In genomic region chr2:238285653-238286082, GRCh38 we compare ENCODE assay signal across 10 cellular contexts. TPM values are rescaled to one million over a fixed set of nuclear protein-coding genes. Genes with fewer than 3 reads are reported as not detected.
DNase-seq lines count a peak whose midpoint lies in the region; ATAC-seq and TF ChIP-seq lines count a peak whose summit lies in the region.
"Had no signal": no experiment of that assay in that cellular context is flagged by ENCODE, and none has a peak within 500 bp of the region (broad histone marks: within the 10 kb centered on the region; RNA-seq: fewer than 3 reads in every experiment).

No MANE protein-coding gene starts in this region.

- H3K4me1 Mint-ChIP-seq in endodermal cell, result peaks cover 48% of the 10 kb centered on the region

- peak overlapping the region; percentile 72 for H3K4me3 Mint-ChIP-seq in endodermal cell

- H3K27me3 ChIP-seq in BJ (ENCODE audit: control insufficient read depth, insufficient read depth, low read length), result no peaks in the 10 kb centered on the region
- no peaks in the 10 kb centered on the region for H3K27me3 ChIP-seq in endodermal cell (ENCODE audit: control insufficient read depth, insufficient read depth, low read length, poor library complexity, severe bottlenecking)

- H3K4me3 ChIP-seq in BJ (ENCODE audit: low read depth, low read length) (no peak overlapping the region), endodermal cell (ENCODE audit: low read length) (peak overlapping the region; percentile 79)
- H3K4me3 ChIP-seq: GM12878 had no signal

- H3K36me3 Mint-ChIP-seq in endodermal cell (ENCODE audit: low read depth), result peaks cover 6% of the 10 kb centered on the region
- H3K36me3 Mint-ChIP-seq: activated naive CD4-positive, alpha-beta T cell treated with anti-CD3 and anti-CD28 coated beads, Interleukin-2, amount 50 U/mL, for 24 hours had no signal

- H3K36me3 ChIP-seq in BJ (ENCODE audit: control insufficient read depth, insufficient read depth, low read length) (no peaks in the 10 kb centered on the region), endodermal cell (ENCODE audit: control insufficient read depth, insufficient read depth, low read length) (no peaks in the 10 kb centered on the region)

- POLR2A ChIA-PET in BJ (lab: Charles Lee), result no interaction called here

- H3K27ac ChIP-seq in endodermal cell (ENCODE audit: low read depth, low read length), result peak overlapping the region; percentile 85

- H3K27me3 Mint-ChIP-seq in endodermal cell (ENCODE audit: insufficient read depth), result no peaks in the 10 kb centered on the region
- H3K27me3 Mint-ChIP-seq: activated naive CD4-positive, alpha-beta T cell treated with anti-CD3 and anti-CD28 coated beads, Interleukin-2, amount 50 U/mL, for 24 hours had no signal

- peak overlapping the region; percentile 91 for H3K9ac ChIP-seq in endodermal cell (ENCODE audit: extremely low read depth, low read length, poor library complexity, severe bottlenecking)

- CTCF ChIA-PET in BJ (lab: Yijun Ruan, JAX), result interaction anchor here (1.4 to 1.6 kb wide), 2 partner anchors 22 to 23 kb away, joined by 3 to 7 read pairs; no protein-coding TSS in a partner anchor

- WGBS in endodermal cell (ENCODE audit: insufficient coverage in 1 of 2, insufficient read length in 1 of 2), 2 experiments, result 50 to 53% methylated on average over 5 to 7 of the region's 7 CpGs

- H3K27ac Mint-ChIP-seq in endodermal cell, result peak overlapping the region; percentile 97
- H3K27ac Mint-ChIP-seq: activated naive CD4-positive, alpha-beta T cell treated with anti-CD3 and anti-CD28 coated beads, Interleukin-2, amount 50 U/mL, for 24 hours had no signal

- ATAC-seq in HG02938 (IDR thresholded peaks at IDR 0.05; ENCODE audit: unreplicated experiment) (no peak), HG02623 (IDR thresholded peaks at IDR 0.05; ENCODE audit: unreplicated experiment) (no peak)
- ATAC-seq: GM12878 had no signal

- H3K9me3 ChIP-seq in endodermal cell (ENCODE audit: control insufficient read depth, low read length), result no peaks in the 10 kb centered on the region

- DNase-seq in BJ (ENCODE audit: low read depth) (peak; percentile 99), NCI-H460 (ENCODE audit: extremely low read depth, low read depth) (peak; percentile 75), endodermal cell (peak; percentile 78), mucosa of gallbladder (ENCODE audit: low spot score) (peak; percentile 90), NCI-H1436 (lab: John Stamatoyannopoulos, UW) (no peak), NOMO-1 treated with DMSO at 0.1 percent for 48 hours (lab: John Stamatoyannopoulos, UW; ENCODE audit: unreplicated experiment) (no peak)

- TF ChIP-seq CTCF in BJ (IDR thresholded peaks at IDR 0.05; ENCODE audit: insufficient read depth, low read depth, low read length) (no peak), endodermal cell (conservative IDR thresholded peaks at IDR 0.05) (no peak)

- peaks cover 34% of the 10 kb centered on the region for H3K4me1 ChIP-seq in endodermal cell (ENCODE audit: control insufficient read depth, insufficient read depth, low read length)

- H3K9me3 Mint-ChIP-seq in endodermal cell, result no peaks in the 10 kb centered on the region
- H3K9me3 Mint-ChIP-seq: activated naive CD4-positive, alpha-beta T cell treated with anti-CD3 and anti-CD28 coated beads, Interleukin-2, amount 50 U/mL, for 24 hours had no signal

RNA-seq across cellular contexts. Expression of gene PER2, which starts 2.7 kb away (rescaled TPM):
- 2.6 and 3.1 TPM in 2 replicates for polyA plus RNA-seq in BJ (2011; rRNA removed)
- 6.2 and 7.5 TPM in 2 replicates for polyA minus RNA-seq in BJ (2011; rRNA and poly(A)+ RNA removed)
- total RNA-seq in NCI-H460 (2014; rRNA removed; shearing (Covaris generic)), result 4.2 and 4.5 TPM in 2 replicates
- polyA plus RNA-seq in NCI-H460 (2014; cell fraction: nucleus; rRNA removed), result 4.0 and 7.9 TPM in 2 replicates
- 10 to 100 TPM in 1 of 2 donors, 1 to 10 TPM in 1; 9.7 to 13.5 TPM for total RNA-seq in endodermal cell
- 5.6 TPM for polyA plus RNA-seq in endodermal cell (2013, experiment 1 of 2)
- polyA plus RNA-seq in endodermal cell (2013, experiment 2 of 2), result 4.9 TPM
- total RNA-seq in mucosa of gallbladder, result 29.8 TPM

RNA-seq across cellular contexts. Expression of gene TRAF3IP1, which starts 34.6 kb away (rescaled TPM):
- polyA plus RNA-seq in BJ (2011; rRNA removed), result 4.9 and 5.8 TPM in 2 replicates
- polyA minus RNA-seq in BJ (2011; rRNA and poly(A)+ RNA removed), result 7.4 and 9.6 TPM in 2 replicates
- 8.5 and 8.9 TPM in 2 replicates for total RNA-seq in NCI-H460 (2014; rRNA removed; shearing (Covaris generic))
- polyA plus RNA-seq in NCI-H460 (2014; cell fraction: nucleus; rRNA removed), result 5.6 and 8.9 TPM in 2 replicates
- total RNA-seq in endodermal cell, result 10 to 100 TPM; 21.9 to 28.3 TPM
- 14.1 TPM for polyA plus RNA-seq in endodermal cell (2013, experiment 1 of 2)
- polyA plus RNA-seq in endodermal cell (2013, experiment 2 of 2), result 10.9 TPM
- total RNA-seq in mucosa of gallbladder, result 25.6 TPM

RNA-seq across cellular contexts. Expression of gene HES6, which starts 45.8 kb away (rescaled TPM):
- polyA plus RNA-seq in BJ (2011; rRNA removed), result 0.93 and 1.7 TPM in 2 replicates
- polyA minus RNA-seq in BJ (2011; rRNA and poly(A)+ RNA removed), result 0.33 TPM in 1 of 2 replicates, not detected in the other
- total RNA-seq in NCI-H460 (2014; rRNA removed; shearing (Covaris generic)), result 10.1 and 10.5 TPM in 2 replicates
- polyA plus RNA-seq in NCI-H460 (2014; cell fraction: nucleus; rRNA removed), result 78.0 and 103 TPM in 2 replicates
- total RNA-seq in endodermal cell (10 to 100 TPM; 17.8 to 26.3 TPM), mucosa of gallbladder (18.0 TPM)
- polyA plus RNA-seq in endodermal cell (2013, experiment 1 of 2), result 302 TPM
- polyA plus RNA-seq in endodermal cell (2013, experiment 2 of 2), result 279 TPM

Comparison
In these comparisons a context has a peak if more than half of its experiments do, and no peak if none do; other contexts are left out.
1. DNase-seq: peak in BJ (single experiment), NCI-H460 (single experiment), endodermal cell (single experiment) and mucosa of gallbladder (single experiment); none in NCI-H1436 (single experiment) and NOMO-1 treated with DMSO at 0.1 percent for 48 hours (single experiment).